ENCODE assay signal across 7 cellular contexts in the genomic region with DNA sequence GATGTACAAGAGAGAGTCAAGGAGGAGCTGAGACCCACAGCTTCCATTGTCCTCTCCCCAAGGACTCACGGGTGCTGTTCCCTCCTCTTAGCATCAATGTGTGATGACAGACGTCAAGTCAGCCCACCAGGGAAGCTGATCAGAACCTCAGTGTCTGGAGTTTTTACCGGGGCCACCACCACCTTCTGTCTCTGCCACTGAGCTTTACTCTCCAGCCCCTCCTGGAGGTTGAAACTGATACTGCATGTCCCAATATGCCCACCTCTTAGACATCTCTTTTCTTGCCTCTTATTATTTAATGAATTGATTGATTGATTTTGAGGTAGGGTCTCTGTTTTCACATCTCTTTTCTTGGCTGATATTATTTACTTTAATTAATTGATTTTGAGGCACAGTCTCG. TPM values are rescaled to one million over a fixed set of nuclear protein-coding genes. Genes with fewer than 3 reads are reported as not detected.
DNase-seq lines count a peak whose midpoint lies in the region; ATAC-seq and TF ChIP-seq lines count a peak whose summit lies in the region.

No MANE protein-coding gene starts in this region.

- WGBS in heart right ventricle, 2 donors = 32 to 39% methylated on average over 4 of the region's 4 CpGs

- no peak overlapping the region for H3K27ac ChIP-seq in RWPE2 (ENCODE audit: poor library complexity, severe bottlenecking)
- no peak overlapping the region for H3K27ac ChIP-seq in heart right ventricle

- no peaks in the 10 kb centered on the region for H3K36me3 ChIP-seq in RWPE2 (ENCODE audit: low read depth)
- no peaks in the 10 kb centered on the region for H3K36me3 ChIP-seq in heart right ventricle

- H3K27me3 ChIP-seq in RWPE2 (ENCODE audit: insufficient read depth, poor library complexity, severe bottlenecking) (no peaks in the 10 kb centered on the region), heart right ventricle (peaks cover 0 to 3% (median 0%) of the 10 kb centered on the region in 7 donors)

- H3K9me3 ChIP-seq in RWPE2 (ENCODE audit: severe bottlenecking) (no peaks in the 10 kb centered on the region), heart right ventricle (no peaks in the 10 kb centered on the region)

- intact Hi-C loops in heart right ventricle (cut with DNase I) = loop anchor here in 4 of 10 donors (1.0 to 5.0 kb wide), 3 partner anchors 124 to 127 kb away; no protein-coding TSS in a partner anchor

- peak; percentile 68 for ATAC-seq in RWPE2 (ENCODE audit: low read depth)
- peak in 5 of 8 donors; percentile 47 to 71 (median 65) for ATAC-seq in heart right ventricle
- no peak for ATAC-seq in HG02763 (IDR thresholded peaks at IDR 0.05; ENCODE audit: unreplicated experiment)

- peak; percentile 82 for TF ChIP-seq CTCF in GM12874 (IDR thresholded peaks at IDR 0.05; ENCODE audit: insufficient read depth, low read depth, low read length)
- TF ChIP-seq CTCF in RWPE2 (IDR thresholded peaks at IDR 0.05; ENCODE audit: poor library complexity, severe bottlenecking) = peak; percentile 61
- TF ChIP-seq CTCF in heart right ventricle (IDR thresholded peaks at IDR 0.05) = peak; percentile 57 to 91 (median 72)

- H3K4me3 ChIP-seq in RWPE2 (ENCODE audit: severe bottlenecking) (no peak overlapping the region), heart right ventricle (no peak overlapping the region)

- H3K4me1 ChIP-seq in RWPE2 (ENCODE audit: insufficient read depth, poor library complexity, severe bottlenecking) (peaks cover 3% of the 10 kb centered on the region), heart right ventricle (peaks cover 0 to 4% (median 0%) of the 10 kb centered on the region in 9 donors)

- DNase-seq in HUDEP-2 (lab: John Stamatoyannopoulos, UW; ENCODE audit: unreplicated experiment in 76 of 76) (peak in 70 of 76 experiments; percentile 2 to 87 (median 52)), RWPE2 (ENCODE audit: low spot score) (no peak), heart right ventricle (peak in 1 of 2 donors; percentile 49)
- DNase-seq in activated T-helper 9 cell treated with anti-CD3 and anti-CD28 coated beads, Interleukin-2, amount 50 U/mL, for 16 hours (ENCODE audit: low read depth) = peak; percentile 56
- peak; percentile 66 for DNase-seq in stimulated activated CD4-positive, alpha-beta T cell treated with anti-CD3 and anti-CD28 coated beads, Interleukin-12 subunit alpha, Interleukin-12 subunit beta, amount 100 ng/mL, for 4 hours

RNA-seq across cellular contexts. Expression of gene AKAP17A, which starts 10.3 kb away (rescaled TPM):
- total RNA-seq in heart right ventricle = 10 to 100 TPM; 12.2 to 20.3 (median 15.8) TPM
- polyA plus RNA-seq in heart right ventricle = 10 to 100 TPM; 21.1 to 35.6 TPM

RNA-seq across cellular contexts. Expression of gene ASMT, which starts 33.7 kb away (rescaled TPM):
- total RNA-seq in heart right ventricle = not detected
- polyA plus RNA-seq in heart right ventricle = under 1 TPM; 0.09 to 0.37 TPM

RNA-seq across cellular contexts. Expression of gene P2RY8, which starts 44.1 kb away (rescaled TPM):
- total RNA-seq in heart right ventricle = 1 to 10 TPM; 1.2 to 6.7 (median 4.1) TPM
- 1 to 10 TPM; 1.0 to 3.2 TPM for polyA plus RNA-seq in heart right ventricle
